In the genomic region with DNA sequence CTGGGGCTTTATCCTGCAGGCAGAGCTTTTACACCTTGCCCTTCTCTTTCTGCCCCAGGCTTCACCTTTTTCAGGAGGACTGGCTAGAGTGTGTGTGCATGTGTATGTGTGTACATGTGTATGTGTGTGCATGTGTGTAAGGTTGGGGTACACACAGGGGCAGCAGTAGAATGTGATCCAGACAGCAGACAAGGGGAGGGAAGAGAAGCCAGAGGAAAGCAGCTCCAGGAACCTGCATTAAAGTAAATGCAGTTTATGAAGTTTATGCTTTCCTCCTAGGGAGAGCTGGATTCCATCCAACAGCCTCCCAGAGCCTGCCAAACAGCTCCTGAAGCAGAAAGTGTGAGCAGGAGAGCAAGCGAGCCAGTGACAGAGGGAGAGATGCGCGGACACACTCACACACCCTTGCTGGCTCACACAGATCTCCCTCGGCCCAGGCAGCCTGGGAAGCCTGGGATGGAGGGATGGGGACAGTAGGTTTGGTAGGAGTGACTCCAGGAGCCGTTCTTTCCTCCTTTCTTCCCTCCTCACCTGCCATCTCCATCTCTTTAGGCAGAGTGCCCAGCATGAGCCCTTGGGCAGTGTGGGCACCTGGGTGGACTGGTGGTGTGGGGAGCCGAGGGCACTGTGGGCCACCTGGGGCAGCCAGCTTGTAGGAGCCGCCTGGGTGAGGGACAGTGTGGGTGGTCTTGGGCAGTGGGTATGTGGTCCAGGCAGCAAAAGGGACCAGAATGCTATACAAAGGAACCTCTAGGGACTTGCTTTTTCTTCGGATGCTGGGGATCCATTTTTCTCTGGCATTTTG, we compare ENCODE assay signal across 19 cellular contexts. TPM values are rescaled to one million over a fixed set of nuclear protein-coding genes. Genes with fewer than 3 reads are reported as not detected.
"Had no signal": no experiment of that assay in that cellular context is flagged by ENCODE, and none has a peak within 500 bp of the region (broad histone marks: within the 10 kb centered on the region; RNA-seq: fewer than 3 reads in every experiment).

No MANE protein-coding gene starts in this region.

- H3K27ac ChIP-seq: epithelial cell of prostate, lower lobe of right lung, sigmoid colon, uterus had no signal

- H3K27me3 ChIP-seq: uterus had no signal

- DNase-seq: activated B cell treated with CpG ODN at 0.5 μM for 24 hours; activated CD4-positive, alpha-beta T cell treated with anti-CD3 and anti-CD28 coated beads, Interleukin-2, amount 10 ng/mL, durations not matched to agents 24 days and 14 days; activated CD8-positive, alpha-beta memory T cell treated with anti-CD3 and anti-CD28 coated beads for 24 hours; activated naive CD4-positive, alpha-beta T cell treated with anti-CD3 and anti-CD28 coated beads, Interleukin-2, amount 10 ng/mL, durations not matched to agents 7 days and 5 days; central memory CD4-positive, alpha-beta T cell; effector memory CD8-positive, alpha-beta T cell; hippocampal formation; lower lobe of right lung; naive thymus-derived CD4-positive, alpha-beta T cell; nucleus accumbens; sigmoid colon; stimulated activated CD4-positive, alpha-beta T cell treated with anti-CD3 and anti-CD28 coated beads, Interleukin-12 subunit alpha, Interleukin-12 subunit beta, amount 100 ng/mL, for 4 hours; stimulated activated naive CD4-positive, alpha-beta T cell treated with Interleukin-2 at 50 U/mL for 16 hours; T-cell; uterus had no signal

- H3K4me1 ChIP-seq: lower lobe of right lung, uterus had no signal

- H3K36me3 ChIP-seq: lower lobe of right lung, sigmoid colon, uterus had no signal

- H3K4me3 ChIP-seq: lower lobe of right lung, sigmoid colon, uterus had no signal

- H3K9me3 ChIP-seq: lower lobe of right lung, sigmoid colon, uterus had no signal

RNA-seq across cellular contexts. Expression of a gene that starts 46.1 kb away (rescaled TPM):
- total RNA-seq: activated B cell treated with CpG ODN at 0.5 μM for 24 hours; lower lobe of right lung; mononuclear cell; naive thymus-derived CD4-positive, alpha-beta T cell; pulmonary artery endothelial cell; sigmoid colon; T-cell; temporal lobe had no signal
- polyA plus RNA-seq: naive thymus-derived CD4-positive, alpha-beta T cell; sigmoid colon had no signal
